In genomic region chr7:16465469-16466086, GRCh38 we compare ENCODE assay signal across 10 cellular contexts. TPM values are rescaled to one million over a fixed set of nuclear protein-coding genes. Genes with fewer than 3 reads are reported as not detected.
DNase-seq lines count a peak whose midpoint lies in the region; ATAC-seq and TF ChIP-seq lines count a peak whose summit lies in the region.
"Had no signal": no experiment of that assay in that cellular context is flagged by ENCODE, and none has a peak within 500 bp of the region (broad histone marks: within the 10 kb centered on the region; RNA-seq: fewer than 3 reads in every experiment).

A gene with protein sequence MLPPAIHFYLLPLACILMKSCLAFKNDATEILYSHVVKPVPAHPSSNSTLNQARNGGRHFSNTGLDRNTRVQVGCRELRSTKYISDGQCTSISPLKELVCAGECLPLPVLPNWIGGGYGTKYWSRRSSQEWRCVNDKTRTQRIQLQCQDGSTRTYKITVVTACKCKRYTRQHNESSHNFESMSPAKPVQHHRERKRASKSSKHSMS (minus strand): TSS chr7:16465738. CDS start chr7:16465668, 70 bp downstream.

- H3K27ac Mint-ChIP-seq in immature natural killer cell, result no peak within 1 kb of the TSS

- H4K20me1 ChIP-seq in smooth muscle cell (ENCODE audit: low read depth), result no peaks in the 10 kb centered on the region

- H3K4me2 ChIP-seq in smooth muscle cell, result peak within 1 kb of the TSS; percentile 77

- H3K27me3 Mint-ChIP-seq in immature natural killer cell (ENCODE audit: low read depth in 3 of 3), result peaks cover 0 to 5% (median 4%) of the 10 kb centered on the region in 3 donors

- H3K4me1 ChIP-seq in smooth muscle cell (ENCODE audit: low read depth), result peaks cover 12% of the 10 kb centered on the region

- no peak within 1 kb of the TSS for H3K27ac ChIP-seq in smooth muscle cell (ENCODE audit: low read depth)
- H3K27ac ChIP-seq: neutrophil had no signal

- H3F3A ChIP-seq in smooth muscle cell (ENCODE audit: low read depth), result no peaks in the 10 kb centered on the region

- peak within 1 kb of the TSS; percentile 51 for H3K4me3 ChIP-seq in smooth muscle cell

- no peaks in the 10 kb centered on the region for H3K36me3 ChIP-seq in smooth muscle cell (ENCODE audit: low read depth)
- H3K36me3 ChIP-seq: neutrophil had no signal

- no peak for ATAC-seq in HG03095 (IDR thresholded peaks at IDR 0.05; ENCODE audit: unreplicated experiment)

- H3K4me1 Mint-ChIP-seq in immature natural killer cell, result peaks cover 6 to 9% of the 10 kb centered on the region in 2 donors

- peak within 1 kb of the TSS; percentile 63 for H2AFZ ChIP-seq in smooth muscle cell (ENCODE audit: low read depth)

- no peaks in the 10 kb centered on the region for H3K9me3 ChIP-seq in smooth muscle cell (replicated peaks; ENCODE audit: low read depth)
- H3K9me3 ChIP-seq: neutrophil had no signal

- 42% methylated on average over 10 of the region's 10 CpGs for WGBS in smooth muscle cell (ENCODE audit: low lambda C conversion rate)

- peaks cover 0 to 4% (median 0%) of the 10 kb centered on the region in 3 donors for H3K36me3 Mint-ChIP-seq in immature natural killer cell

- peak; percentile 11 for DNase-seq in KBM-7
- peak; percentile 45 for DNase-seq in astrocyte of the hippocampus (ENCODE audit: low read depth, low spot score)
- no peak for DNase-seq in immature natural killer cell
- no peak for DNase-seq in smooth muscle cell (lab: John Stamatoyannopoulos, UW; ENCODE audit: unreplicated experiment)
- no peak for DNase-seq in nucleus accumbens (lab: John Stamatoyannopoulos, UW)
- DNase-seq in midbrain (lab: John Stamatoyannopoulos, UW), result no peak
- DNase-seq in Ammon's horn (ENCODE audit: low spot score), result no peak
- DNase-seq: SHP77 had no signal

- H3K79me2 ChIP-seq in smooth muscle cell (ENCODE audit: low read depth), result no peaks in the 10 kb centered on the region

- no peak for TF ChIP-seq CTCF in smooth muscle cell (IDR thresholded peaks at IDR 0.05; ENCODE audit: borderline replicate concordance, insufficient read depth, poor library complexity, severe bottlenecking)

- H3K9me3 Mint-ChIP-seq in immature natural killer cell, result no peaks in the 10 kb centered on the region

- H3K27me3 ChIP-seq in smooth muscle cell (ENCODE audit: low read depth), result no peaks in the 10 kb centered on the region
- H3K27me3 ChIP-seq: neutrophil had no signal

- no peak within 1 kb of the TSS for H3K9ac ChIP-seq in smooth muscle cell (ENCODE audit: low read depth)

- peak within 1 kb of the TSS; percentile 10 to 57 (median 17) for H3K4me3 Mint-ChIP-seq in immature natural killer cell

- in situ Hi-C loops in KBM-7 (cut with MboI; ENCODE audit: low pct_unique_long_range_greater_than_20kb, low sequenced_read_pairs), result no loop called here

RNA-seq across cellular contexts. Expression of the gene that starts here (rescaled TPM):
- not detected for polyA plus RNA-seq in immature natural killer cell
- total RNA-seq in smooth muscle cell, result 0.45 and 1.9 TPM in 2 replicates
- 0.35 TPM in 1 of 2 replicates, not detected in the other for polyA plus RNA-seq in smooth muscle cell

Comparison
In these comparisons a context has a peak if more than half of its experiments do, and no peak if none do; other contexts are left out.
1. DNase-seq: peak in KBM-7 (single experiment) and astrocyte of the hippocampus (single experiment); none in immature natural killer cell (0 of 3), smooth muscle cell (single experiment), nucleus accumbens (0 of 56), midbrain (single experiment) and Ammon's horn (single experiment).